ENCODE assay signal across 1 cellular context in genomic region chr1:183323849-183324683, GRCh38.
TF ChIP-seq lines count a peak whose summit lies in the region.

No MANE protein-coding gene starts in this region.

TF ChIP-seq in GM12878, 131 proteins besides CTCF, POLR2A, EP300 and RAD21 (continued from another document):
- TF ChIP-seq, protein P1, sequence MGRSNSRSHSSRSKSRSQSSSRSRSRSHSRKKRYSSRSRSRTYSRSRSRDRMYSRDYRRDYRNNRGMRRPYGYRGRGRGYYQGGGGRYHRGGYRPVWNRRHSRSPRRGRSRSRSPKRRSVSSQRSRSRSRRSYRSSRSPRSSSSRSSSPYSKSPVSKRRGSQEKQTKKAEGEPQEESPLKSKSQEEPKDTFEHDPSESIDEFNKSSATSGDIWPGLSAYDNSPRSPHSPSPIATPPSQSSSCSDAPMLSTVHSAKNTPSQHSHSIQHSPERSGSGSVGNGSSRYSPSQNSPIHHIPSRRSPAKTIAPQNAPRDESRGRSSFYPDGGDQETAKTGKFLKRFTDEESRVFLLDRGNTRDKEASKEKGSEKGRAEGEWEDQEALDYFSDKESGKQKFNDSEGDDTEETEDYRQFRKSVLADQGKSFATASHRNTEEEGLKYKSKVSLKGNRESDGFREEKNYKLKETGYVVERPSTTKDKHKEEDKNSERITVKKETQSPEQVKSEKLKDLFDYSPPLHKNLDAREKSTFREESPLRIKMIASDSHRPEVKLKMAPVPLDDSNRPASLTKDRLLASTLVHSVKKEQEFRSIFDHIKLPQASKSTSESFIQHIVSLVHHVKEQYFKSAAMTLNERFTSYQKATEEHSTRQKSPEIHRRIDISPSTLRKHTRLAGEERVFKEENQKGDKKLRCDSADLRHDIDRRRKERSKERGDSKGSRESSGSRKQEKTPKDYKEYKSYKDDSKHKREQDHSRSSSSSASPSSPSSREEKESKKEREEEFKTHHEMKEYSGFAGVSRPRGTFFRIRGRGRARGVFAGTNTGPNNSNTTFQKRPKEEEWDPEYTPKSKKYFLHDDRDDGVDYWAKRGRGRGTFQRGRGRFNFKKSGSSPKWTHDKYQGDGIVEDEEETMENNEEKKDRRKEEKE (IDR thresholded peaks at IDR 0.05), result no peak
- TF ChIP-seq BHLHE40 (IDR thresholded peaks at IDR 0.05; ENCODE audit: borderline replicate concordance in 1 of 2, low read depth in 2 of 2, low read length in 1 of 2), result no peak
- TF ChIP-seq BCL11A (IDR thresholded peaks at IDR 0.05; ENCODE audit: low read depth, low read length), result no peak
- TF ChIP-seq BACH1 (IDR thresholded peaks at IDR 0.05; ENCODE audit: borderline replicate concordance), result no peak
- TF ChIP-seq E2F8 (IDR thresholded peaks at IDR 0.05; ENCODE audit: low read depth, partially characterized antibody), result no peak
- no peak for TF ChIP-seq POLR2AphosphoS5 (IDR thresholded peaks at IDR 0.05; ENCODE audit: low read length)
- no peak for TF ChIP-seq EED (IDR thresholded peaks at IDR 0.05; ENCODE audit: low read depth)
- TF ChIP-seq RAD51 (IDR thresholded peaks at IDR 0.05), result no peak
- TF ChIP-seq HDGF (IDR thresholded peaks at IDR 0.05), result no peak
- TF ChIP-seq MEF2B (IDR thresholded peaks at IDR 0.05; ENCODE audit: partially characterized antibody, poor library complexity, severe bottlenecking), result no peak
- no peak for TF ChIP-seq KDM1A (IDR thresholded peaks at IDR 0.05; ENCODE audit: borderline replicate concordance)
- no peak for TF ChIP-seq CUX1 (IDR thresholded peaks at IDR 0.05; ENCODE audit: insufficient replicate concordance, low read depth, low read length)
- no peak for TF ChIP-seq NR2C2 (IDR thresholded peaks at IDR 0.05; ENCODE audit: borderline replicate concordance, control insufficient read depth, insufficient read length, low read depth)
